In genomic region chr2:238080518-238080917, GRCh38 we compare ENCODE assay signal across 1 cellular context.
TF ChIP-seq lines count a peak whose summit lies in the region.

No MANE protein-coding gene starts in this region.

TF ChIP-seq in H1, 55 proteins besides CTCF, POLR2A, EP300 and RAD21:
- TF ChIP-seq BCL11A (IDR thresholded peaks at IDR 0.05; ENCODE audit: low read depth in 2 of 2, low read length in 2 of 2) (no peak), ASH2L (IDR thresholded peaks at IDR 0.05; ENCODE audit: low read length) (no peak), POLR2AphosphoS5 (IDR thresholded peaks at IDR 0.05; ENCODE audit: low read depth, low read length) (no peak), SAP30 (IDR thresholded peaks at IDR 0.05; ENCODE audit: insufficient read depth, insufficient replicate concordance, low read length) (no peak), SP4 (IDR thresholded peaks at IDR 0.05; ENCODE audit: low read length) (no peak), PHF8 (conservative IDR thresholded peaks at IDR 0.05; ENCODE audit: low read depth, low read length) (no peak), BACH1 (IDR thresholded peaks at IDR 0.05; ENCODE audit: low read length) (no peak), KDM4A (IDR thresholded peaks at IDR 0.05; ENCODE audit: low read depth, low read length, severe bottlenecking) (no peak), SRF (IDR thresholded peaks at IDR 0.05; ENCODE audit: low read depth, low read length) (no peak), SIX5 (IDR thresholded peaks at IDR 0.05; ENCODE audit: low read depth, low read length) (no peak), TCF12 (IDR thresholded peaks at IDR 0.05; ENCODE audit: low read depth, low read length) (no peak), MAFK (IDR thresholded peaks at IDR 0.05; ENCODE audit: low read depth, low read length) (no peak)
